Comparison of ENCODE assay signal across 17 cellular contexts in genomic region chr1:63621698-63622097, GRCh38. TPM values are rescaled to one million over a fixed set of nuclear protein-coding genes. Genes with fewer than 3 reads are reported as not detected.
DNase-seq lines count a peak whose midpoint lies in the region; ATAC-seq, FAIRE-seq and TF ChIP-seq lines count a peak whose summit lies in the region.
"Had no signal": no experiment of that assay in that cellular context is flagged by ENCODE, and none has a peak within 500 bp of the region (broad histone marks: within the 10 kb centered on the region; RNA-seq: fewer than 3 reads in every experiment).

No MANE protein-coding gene starts in this region.

- H3K27me3 ChIP-seq in left ventricle myocardium inferior (ENCODE audit: low read depth) (no peaks in the 10 kb centered on the region), sigmoid colon (no peaks in the 10 kb centered on the region), Karpas-422 (ENCODE audit: low read length) (no peaks in the 10 kb centered on the region)

- no peak for TF ChIP-seq CTCF in left ventricle myocardium inferior (IDR thresholded peaks at IDR 0.05; ENCODE audit: borderline replicate concordance)
- no peak for TF ChIP-seq CTCF in sigmoid colon (IDR thresholded peaks at IDR 0.05)

- no peak for TF ChIP-seq EP300 in sigmoid colon (IDR thresholded peaks at IDR 0.05)

- H2AFZ ChIP-seq in Karpas-422 (ENCODE audit: low read length) = no peak overlapping the region

- H3K4me1 ChIP-seq in left ventricle myocardium inferior (peaks cover 76% of the 10 kb centered on the region), sigmoid colon (peaks cover 0 to 58% (median 24%) of the 10 kb centered on the region in 4 donors), Karpas-422 (ENCODE audit: low read length) (no peaks in the 10 kb centered on the region)

- H3K4me3 ChIP-seq in left ventricle myocardium inferior (no peak overlapping the region), sigmoid colon (no peak overlapping the region), Karpas-422 (ENCODE audit: low read length) (no peak overlapping the region)
- H3K4me3 ChIP-seq: GM12878, mucosa of descending colon had no signal

- WGBS in sigmoid colon, 2 donors = 77 to 81% methylated on average over 6 of the region's 6 CpGs

- peak; percentile 29 for DNase-seq in NCI-H226
- DNase-seq in cerebellar nuclear complex (lab: John Stamatoyannopoulos, UW) = peak; percentile 26 to 64
- DNase-seq in left ventricle myocardium inferior = peak; percentile 36
- peak; percentile 84 for DNase-seq in sigmoid colon
- DNase-seq in activated naive CD4-positive, alpha-beta T cell treated with anti-CD3 and anti-CD28 coated beads, Interleukin-2, amount 50 U/mL, for 16 hours = no peak
- DNase-seq in GM12891 (ENCODE audit: insufficient read length, low spot score) = no peak
- DNase-seq in Karpas-422 = no peak
- DNase-seq: DMS79 treated with DMSO at 0.1 percent for 48 hours; endodermal cell; KG1; mucosa of descending colon; NCI-H1436 treated with DMSO at 0.1 percent for 48 hours; NCI-H526 treated with DMSO at 0.1 percent for 48 hours; stimulated activated CD4-positive, alpha-beta T cell treated with anti-CD3 and anti-CD28 coated beads, Interleukin-4, amount 100 ng/mL, for 1 hour had no signal

- H3K36me3 ChIP-seq in left ventricle myocardium inferior = no peaks in the 10 kb centered on the region
- no peaks in the 10 kb centered on the region for H3K36me3 ChIP-seq in sigmoid colon
- H3K36me3 ChIP-seq in Karpas-422 (ENCODE audit: insufficient read depth, low read length) = no peaks in the 10 kb centered on the region

- H3K9ac ChIP-seq in Karpas-422 (ENCODE audit: low read length) = no peak overlapping the region

- no peak for FAIRE-seq in GM12891 (lab: Jason Lieb, UNC)
- FAIRE-seq: GM12878 had no signal

- H3K9me2 ChIP-seq in Karpas-422 (replicated peaks; ENCODE audit: insufficient read depth, low read length) = no peaks in the 10 kb centered on the region

- H3K4me2 ChIP-seq in Karpas-422 (ENCODE audit: low read depth, low read length, poor library complexity, severe bottlenecking) = no peak overlapping the region

- intact Hi-C loops in left ventricle myocardium inferior (cut with micrococcal nuclease) (loop anchor here (5.0 to 10.0 kb wide), 2 partner anchors 513 to 626 kb away; no protein-coding TSS in a partner anchor), sigmoid colon (cut with DNase I) (no loop called here)

- H3K79me2 ChIP-seq in Karpas-422 (ENCODE audit: low read length) = peaks cover 81% of the 10 kb centered on the region

- no peak for ATAC-seq in HG02759 (IDR thresholded peaks at IDR 0.05; ENCODE audit: unreplicated experiment)
- ATAC-seq: GM12878; mucosa of descending colon; stimulated activated effector memory CD8-positive, alpha-beta T cell treated with anti-CD3 and anti-CD28 coated beads, Interleukin-12 subunit alpha, Interleukin-12 subunit beta, amount 100 ng/mL, for 72 hours had no signal

- peaks cover 12% of the 10 kb centered on the region; the same call in 1 of the 2 replicates for H4K20me1 ChIP-seq in Karpas-422 (ENCODE audit: insufficient read depth, low read depth, low read length)

- H3K9me3 ChIP-seq in left ventricle myocardium inferior (replicated peaks) (no peaks in the 10 kb centered on the region), sigmoid colon (no peaks in the 10 kb centered on the region), Karpas-422 (ENCODE audit: low read length) (no peaks in the 10 kb centered on the region)
- H3K9me3 ChIP-seq: mucosa of descending colon had no signal

- H3K27ac ChIP-seq in left ventricle myocardium inferior (replicated peaks) (peak overlapping the region; percentile 72), sigmoid colon (peak overlapping the region; percentile 20 to 69 (median 44)), Karpas-422 (ENCODE audit: low read length) (no peak overlapping the region)

- no peak for TF ChIP-seq POLR2A in sigmoid colon (IDR thresholded peaks at IDR 0.05)
- no peak for TF ChIP-seq POLR2A in GM12891 (IDR thresholded peaks at IDR 0.05; ENCODE audit: low read depth, low read length)

TF ChIP-seq in GM12891, 5 proteins besides CTCF, POLR2A, EP300 and RAD21:
- no peak for TF ChIP-seq TAF1 (IDR thresholded peaks at IDR 0.05; ENCODE audit: low read depth, low read length)

RNA-seq across cellular contexts. Expression of gene PGM1, which starts 28.5 kb away (rescaled TPM):
- total RNA-seq in left ventricle myocardium inferior (280 TPM), sigmoid colon (10 to 100 TPM; 53.3 to 59.6 (median 55.9) TPM)
- 10 to 100 TPM; 36.1 to 59.0 (median 53.5) TPM for polyA plus RNA-seq in sigmoid colon
- 50.0 TPM for polyA plus RNA-seq in GM12891 (2012; ENCODE audit: low read depth, missing spikeins)
- 67.1 and 89.0 TPM in 2 replicates for total RNA-seq in Karpas-422 (2014; rRNA removed; shearing (Covaris generic); ENCODE audit: low replicate concordance)

Comparison
In these comparisons a context has a peak if more than half of its experiments do, and no peak if none do; other contexts are left out.
1. DNase-seq: peak in NCI-H226 (single experiment), cerebellar nuclear complex (2 of 2), left ventricle myocardium inferior (single experiment) and sigmoid colon (single experiment); none in activated naive CD4-positive, alpha-beta T cell treated with anti-CD3 and anti-CD28 coated beads, Interleukin-2, amount 50 U/mL, for 16 hours (single experiment), GM12891 (single experiment) and Karpas-422 (single experiment).